8 cellular contexts compared by ENCODE assay signal in the genomic region with DNA sequence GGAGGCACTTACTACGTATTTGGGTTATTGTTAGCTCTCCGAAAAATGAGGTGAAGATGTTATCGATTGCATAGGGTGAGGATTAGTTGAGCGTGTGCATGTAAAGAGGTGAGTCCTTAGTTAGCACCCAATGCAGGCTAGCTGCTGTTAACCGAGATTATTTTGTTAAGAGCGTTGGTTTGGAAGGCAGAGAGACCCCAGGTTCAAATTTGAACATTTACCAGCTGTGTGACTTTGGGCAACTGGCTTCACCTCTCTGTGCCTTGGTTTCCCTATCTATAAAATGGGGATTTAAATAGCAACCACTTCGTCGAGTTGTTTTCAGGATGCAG. TPM values are rescaled to one million over a fixed set of nuclear protein-coding genes. Genes with fewer than 3 reads are reported as not detected.
DNase-seq lines count a peak whose midpoint lies in the region; ATAC-seq and TF ChIP-seq lines count a peak whose summit lies in the region.

No MANE protein-coding gene starts in this region.

- no peaks in the 10 kb centered on the region for H3K9me3 Mint-ChIP-seq in activated naive CD4-positive, alpha-beta T cell treated with anti-CD3 and anti-CD28 coated beads, Interleukin-2, amount 50 U/mL, for 24 hours
- no peaks in the 10 kb centered on the region for H3K9me3 Mint-ChIP-seq in activated naive CD8-positive, alpha-beta T cell treated with anti-CD3 and anti-CD28 coated beads, Interleukin-2, amount 10 ng/mL, durations not matched to agents 7 days and 5 days

- H3K4me3 Mint-ChIP-seq in activated naive CD4-positive, alpha-beta T cell treated with anti-CD3 and anti-CD28 coated beads, Interleukin-2, amount 50 U/mL, for 24 hours = peak overlapping the region; percentile 84
- peak overlapping the region; percentile 81 for H3K4me3 Mint-ChIP-seq in activated naive CD8-positive, alpha-beta T cell treated with anti-CD3 and anti-CD28 coated beads, Interleukin-2, amount 10 ng/mL, durations not matched to agents 7 days and 5 days

- WGBS in lower leg skin, 2 donors = 7 to 8% methylated on average over 8 of the region's 8 CpGs
- 6% methylated on average over 8 of the region's 8 CpGs for WGBS in urinary bladder

- no peak for TF ChIP-seq POLR2A in lower leg skin (IDR thresholded peaks at IDR 0.05)

- no peak overlapping the region for H3K27ac Mint-ChIP-seq in activated naive CD4-positive, alpha-beta T cell treated with anti-CD3 and anti-CD28 coated beads, Interleukin-2, amount 50 U/mL, for 24 hours
- no peak overlapping the region for H3K27ac Mint-ChIP-seq in activated naive CD8-positive, alpha-beta T cell treated with anti-CD3 and anti-CD28 coated beads, Interleukin-2, amount 10 ng/mL, durations not matched to agents 7 days and 5 days

- POLR2A ChIA-PET in activated naive CD8-positive, alpha-beta T cell treated with anti-CD3 and anti-CD28 coated beads, Interleukin-2, amount 10 ng/mL, durations not matched to agents 7 days and 5 days (lab: Charles Lee) = interaction anchor here (0.7 to 4.0 kb wide), 6 partner anchors 9 to 537 kb away, joined by 3 to 35 read pairs (median 5); a partner anchor contains a TSS

- peaks cover 1% of the 10 kb centered on the region for H3K36me3 Mint-ChIP-seq in activated naive CD4-positive, alpha-beta T cell treated with anti-CD3 and anti-CD28 coated beads, Interleukin-2, amount 50 U/mL, for 24 hours
- H3K36me3 Mint-ChIP-seq in activated naive CD8-positive, alpha-beta T cell treated with anti-CD3 and anti-CD28 coated beads, Interleukin-2, amount 10 ng/mL, durations not matched to agents 7 days and 5 days = no peaks in the 10 kb centered on the region

- intact Hi-C loops in lower leg skin (cut with DNase I; ENCODE audit: low total_unique reads) = loop anchor here (10.0 kb wide), 2 partner anchors 187 to 317 kb away; a partner anchor contains a TSS
- intact Hi-C loops in left colon (cut with DNase I, micrococcal nuclease) = loop anchor here in 1 of 2 donors (10.0 kb wide), 1 partner anchor 187 kb away; no protein-coding TSS in a partner anchor

- peaks cover 37% of the 10 kb centered on the region for H3K4me1 Mint-ChIP-seq in activated naive CD4-positive, alpha-beta T cell treated with anti-CD3 and anti-CD28 coated beads, Interleukin-2, amount 50 U/mL, for 24 hours
- H3K4me1 Mint-ChIP-seq in activated naive CD8-positive, alpha-beta T cell treated with anti-CD3 and anti-CD28 coated beads, Interleukin-2, amount 10 ng/mL, durations not matched to agents 7 days and 5 days = peaks cover 21% of the 10 kb centered on the region

- no peaks in the 10 kb centered on the region for H3K4me1 ChIP-seq in urinary bladder (ENCODE audit: insufficient read depth)

- H3K36me3 ChIP-seq in urinary bladder (ENCODE audit: insufficient read depth) = no peaks in the 10 kb centered on the region

- H3K27ac ChIP-seq in urinary bladder (ENCODE audit: low read depth) = no peak overlapping the region

- no peak for DNase-seq in activated naive CD4-positive, alpha-beta T cell treated with anti-CD3 and anti-CD28 coated beads, Interleukin-2, amount 50 U/mL, for 16 hours
- DNase-seq in activated naive CD8-positive, alpha-beta T cell treated with anti-CD3 and anti-CD28 coated beads, Interleukin-2, amount 10 ng/mL, durations not matched to agents 7 days and 5 days = no peak
- DNase-seq in lower leg skin (ENCODE audit: low spot score in 2 of 2) = no peak
- DNase-seq in cortex of kidney (lab: John Stamatoyannopoulos, UW) = no peak
- DNase-seq in left colon = no peak

- no peak for TF ChIP-seq CTCF in lower leg skin (IDR thresholded peaks at IDR 0.05)

- peak overlapping the region; percentile 64 for H3K4me3 ChIP-seq in lower leg skin (ENCODE audit: low read depth, poor library complexity, severe bottlenecking)
- H3K4me3 ChIP-seq in urinary bladder (ENCODE audit: low read depth, low read length) = peak overlapping the region; percentile 99

- no peaks in the 10 kb centered on the region for H3K27me3 Mint-ChIP-seq in activated naive CD4-positive, alpha-beta T cell treated with anti-CD3 and anti-CD28 coated beads, Interleukin-2, amount 50 U/mL, for 24 hours
- H3K27me3 Mint-ChIP-seq in activated naive CD8-positive, alpha-beta T cell treated with anti-CD3 and anti-CD28 coated beads, Interleukin-2, amount 10 ng/mL, durations not matched to agents 7 days and 5 days = no peaks in the 10 kb centered on the region

- no peak for ATAC-seq in activated naive CD8-positive, alpha-beta T cell treated with anti-CD3 and anti-CD28 coated beads, Interleukin-2, amount 10 ng/mL, durations not matched to agents 7 days and 5 days (ENCODE audit: low read depth)
- no peak for ATAC-seq in HG02678 (IDR thresholded peaks at IDR 0.05; ENCODE audit: unreplicated experiment)
- no peak for ATAC-seq in left colon

RNA-seq across cellular contexts. Expression of a gene that starts 0.7 kb away (rescaled TPM):
- 10 to 100 TPM; 20.3 to 24.6 TPM for total RNA-seq in activated naive CD8-positive, alpha-beta T cell treated with anti-CD3 and anti-CD28 coated beads, Interleukin-2, amount 10 ng/mL, durations not matched to agents 7 days and 5 days
- 10 to 100 TPM; 50.0 to 69.8 (median 53.6) TPM for total RNA-seq in lower leg skin
- 11.5 TPM for total RNA-seq in urinary bladder
- 6.2 TPM for polyA plus RNA-seq in urinary bladder
- total RNA-seq in left colon = 100 to 1,000 TPM; 136 to 180 TPM

RNA-seq across cellular contexts. Expression of a gene that starts 1.3 kb away (rescaled TPM):
- total RNA-seq in activated naive CD8-positive, alpha-beta T cell treated with anti-CD3 and anti-CD28 coated beads, Interleukin-2, amount 10 ng/mL, durations not matched to agents 7 days and 5 days = not detected
- total RNA-seq in lower leg skin = not detected
- total RNA-seq in urinary bladder = not detected
- not detected for polyA plus RNA-seq in urinary bladder
- not detected for total RNA-seq in left colon
